ENCODE assay signal across 28 cellular contexts in the genomic region with DNA sequence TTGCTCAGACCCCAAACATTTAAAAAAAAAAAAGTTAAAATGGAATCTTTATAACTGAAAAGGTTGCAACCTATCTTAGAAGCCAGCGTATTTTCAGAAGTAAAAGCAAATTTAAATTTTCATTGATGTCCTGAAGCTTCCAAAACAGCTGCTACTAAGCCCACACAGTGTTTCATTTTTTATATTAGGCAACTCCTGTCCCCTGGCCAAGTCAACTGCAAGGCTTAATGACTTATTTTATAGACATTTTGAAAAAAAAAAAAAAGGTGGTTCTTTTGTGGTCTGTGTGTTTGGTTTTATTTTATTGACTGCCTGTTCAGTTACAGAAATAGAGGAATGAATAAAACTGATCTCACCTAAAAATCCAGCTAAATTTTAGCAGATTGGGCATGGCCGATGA. TPM values are rescaled to one million over a fixed set of nuclear protein-coding genes. Genes with fewer than 3 reads are reported as not detected.
"Had no signal": no experiment of that assay in that cellular context is flagged by ENCODE, and none has a peak within 500 bp of the region (broad histone marks: within the 10 kb centered on the region; RNA-seq: fewer than 3 reads in every experiment).

No MANE protein-coding gene starts in this region.

- H3K4me3 Mint-ChIP-seq: dendritic cell treated with granulocyte-macrophage colony-stimulating factor and Interleukin-4, amounts not matched to agents 40 ng/mL and 50 ng/mL, for 4 days; effector memory CD8-positive, alpha-beta T cell; naive thymus-derived CD8-positive, alpha-beta T cell; neural progenitor cell had no signal

- H2AFZ ChIP-seq: neural progenitor cell had no signal

- H3K4me1 Mint-ChIP-seq: naive thymus-derived CD8-positive, alpha-beta T cell; neural progenitor cell had no signal

- H3K9me3 ChIP-seq: heart left ventricle, ovary, spleen, stomach, thoracic aorta, transverse colon had no signal

- H3K4me3 ChIP-seq: heart left ventricle, neural progenitor cell, ovary, spleen, stomach, thoracic aorta, transverse colon had no signal

- H3K27ac ChIP-seq: heart left ventricle, neural progenitor cell, ovary, spleen, stomach, thoracic aorta, transverse colon had no signal

- H3K4me1 ChIP-seq: heart left ventricle, neural progenitor cell, spleen, stomach, transverse colon had no signal

- H3K27ac Mint-ChIP-seq: dendritic cell treated with granulocyte-macrophage colony-stimulating factor and Interleukin-4, amounts not matched to agents 40 ng/mL and 50 ng/mL, for 4 days; effector memory CD8-positive, alpha-beta T cell; naive thymus-derived CD8-positive, alpha-beta T cell; neural progenitor cell had no signal

- ATAC-seq: effector memory CD8-positive, alpha-beta T cell; heart left ventricle; left colon; left ventricle myocardium superior; naive thymus-derived CD8-positive, alpha-beta T cell; right cardiac atrium had no signal

- H3K9ac ChIP-seq: neural progenitor cell had no signal

- DNase-seq: cerebellar nuclear complex; effector memory CD8-positive, alpha-beta T cell; erythroblast; foreskin melanocyte; heart left ventricle; hippocampal formation; left colon; left ventricle myocardium superior; mesendoderm; naive thymus-derived CD8-positive, alpha-beta T cell; nucleus accumbens; ovary; right cardiac atrium; spleen; stimulated activated CD4-positive, alpha-beta T cell treated with anti-CD3 and anti-CD28 coated beads, Interleukin-15, amount 100 ng/mL, for 24 hours; stimulated activated CD4-positive, alpha-beta T cell treated with anti-CD3 and anti-CD28 coated beads, Interleukin-1b, Interleukin-23, amount 100 ng/mL, for 48 hours; stimulated activated CD4-positive, alpha-beta T cell treated with anti-CD3 and anti-CD28 coated beads, Interleukin-4, amount 100 ng/mL, for 24 hours; stimulated activated naive CD4-positive, alpha-beta T cell; stomach; substantia nigra; transverse colon had no signal

- FAIRE-seq: colon had no signal

- H3K27me3 ChIP-seq: neural progenitor cell, ovary had no signal

- H3K36me3 Mint-ChIP-seq: naive thymus-derived CD8-positive, alpha-beta T cell; neural progenitor cell had no signal

- H3K4me2 ChIP-seq: neural progenitor cell had no signal

- H3K9me3 Mint-ChIP-seq: dendritic cell treated with granulocyte-macrophage colony-stimulating factor and Interleukin-4, amounts not matched to agents 40 ng/mL and 50 ng/mL, for 4 days; effector memory CD8-positive, alpha-beta T cell; naive thymus-derived CD8-positive, alpha-beta T cell; neural progenitor cell had no signal

- H3K36me3 ChIP-seq: heart left ventricle, neural progenitor cell, ovary, spleen, stomach, thoracic aorta, transverse colon had no signal

RNA-seq across cellular contexts. Expression of a gene that starts 13.0 kb away (rescaled TPM):
- total RNA-seq: glomerular endothelial cell; kidney epithelial cell; lung microvascular endothelial cell; naive thymus-derived CD8-positive, alpha-beta T cell; spleen; stomach had no signal
- polyA plus RNA-seq: naive thymus-derived CD8-positive, alpha-beta T cell; stomach had no signal
